25 cellular contexts compared by ENCODE assay signal in the genomic region with DNA sequence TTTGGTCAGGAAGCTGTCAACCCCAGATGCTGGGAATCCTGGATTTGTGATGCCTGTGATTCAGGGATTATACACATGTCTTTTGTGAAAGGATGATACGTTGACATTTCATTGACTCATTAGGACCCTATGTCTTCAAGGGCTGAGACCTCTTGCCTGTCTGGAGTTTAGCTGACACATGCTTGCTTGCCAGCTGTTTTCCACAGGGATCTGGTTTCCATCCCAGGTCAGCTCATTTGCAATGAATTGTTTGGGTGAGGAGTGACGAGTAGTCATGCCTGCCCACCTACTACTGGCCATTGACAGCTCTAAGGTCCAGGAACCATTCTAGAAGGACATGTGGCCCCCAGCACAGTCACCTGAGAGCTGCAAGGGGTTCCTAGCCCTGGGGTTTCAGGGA.
DNase-seq lines count a peak whose midpoint lies in the region; ATAC-seq, FAIRE-seq and TF ChIP-seq lines count a peak whose summit lies in the region.
"Had no signal": no experiment of that assay in that cellular context is flagged by ENCODE, and none has a peak within 500 bp of the region (broad histone marks: within the 10 kb centered on the region; RNA-seq: fewer than 3 reads in every experiment).

No MANE protein-coding gene starts in this region.

- no peaks in the 10 kb centered on the region for H3K9me3 Mint-ChIP-seq in activated CD8-positive, alpha-beta memory T cell treated with anti-CD3 and anti-CD28 coated beads, Interleukin-2, amount 10 ng/mL, durations not matched to agents 7 days and 5 days (ENCODE audit: low read depth)
- H3K9me3 Mint-ChIP-seq: CD4-positive, alpha-beta T cell; CD8-positive, alpha-beta T cell had no signal

- H3K27ac Mint-ChIP-seq in activated CD8-positive, alpha-beta memory T cell treated with anti-CD3 and anti-CD28 coated beads, Interleukin-2, amount 10 ng/mL, durations not matched to agents 7 days and 5 days: no peak overlapping the region
- H3K27ac Mint-ChIP-seq: B cell; CD4-positive, alpha-beta T cell; CD8-positive, alpha-beta T cell had no signal

- H3K27ac ChIP-seq in lung (ENCODE audit: low read depth in 1 of 2, low read length in 1 of 2) (no peak overlapping the region), lower lobe of right lung (no peak overlapping the region)
- H3K27ac ChIP-seq: BLaER1 treated with 17β-estradiol and CSF1 and Interleukin-3, amounts not matched to agents 10 nM and 100 nM; C4-2B had no signal

- FAIRE-seq in HTR-8/SVneo (lab: Jason Lieb, UNC): peak; percentile 9
- FAIRE-seq: A204.1, D721Med, G401.6, GM12891, GM19239 had no signal

- peaks cover 0 to 6% of the 10 kb centered on the region in 2 donors for H3K9me3 ChIP-seq in lung (ENCODE audit: control insufficient read depth in 2 of 2, insufficient read depth in 1 of 2, low read length in 1 of 2)
- no peaks in the 10 kb centered on the region for H3K9me3 ChIP-seq in lower lobe of right lung
- H3K9me3 ChIP-seq: Caco-2 had no signal

- CTCF ChIA-PET in activated CD8-positive, alpha-beta memory T cell treated with anti-CD3 and anti-CD28 coated beads, Interleukin-2, amount 10 ng/mL, durations not matched to agents 7 days and 5 days (lab: Charles Lee): no interaction called here

- ATAC-seq in activated CD8-positive, alpha-beta memory T cell treated with anti-CD3 and anti-CD28 coated beads, Interleukin-2, amount 10 ng/mL, durations not matched to agents 7 days and 5 days: no peak
- no peak for ATAC-seq in lung (ENCODE audit: insufficient read depth, low FRiP score)
- ATAC-seq in lower lobe of right lung: no peak
- ATAC-seq: CD8-positive, alpha-beta T cell had no signal

- peak; percentile 15 for DNase-seq in activated CD8-positive, alpha-beta memory T cell treated with anti-CD3 and anti-CD28 coated beads, Interleukin-2, amount 50 U/mL, for 48 hours
- DNase-seq in activated CD8-positive, alpha-beta memory T cell treated with anti-CD3 and anti-CD28 coated beads, Interleukin-2, amount 10 ng/mL, durations not matched to agents 7 days and 5 days: no peak
- no peak for DNase-seq in HTR-8/SVneo (ENCODE audit: insufficient read length, low spot score)
- DNase-seq in islet precursor cell: peak; percentile 58
- peak; percentile 21 for DNase-seq in lung (ENCODE audit: low spot score)
- DNase-seq in NCI-H2171 (lab: John Stamatoyannopoulos, UW): no peak
- DNase-seq in dedifferentiated amniotic fluid mesenchymal stem cell (ENCODE audit: extremely low spot score): no peak
- no peak for DNase-seq in lower lobe of right lung
- DNase-seq: 8988T; ACHN; AML-193; Caco-2; Calu3; CD4-positive, alpha-beta T cell; CD8-positive, alpha-beta T cell; DMS79 treated with DMSO at 0.1 percent for 48 hours; GF-D8 had no signal

- peaks cover 2% of the 10 kb centered on the region for H3K27me3 Mint-ChIP-seq in activated CD8-positive, alpha-beta memory T cell treated with anti-CD3 and anti-CD28 coated beads, Interleukin-2, amount 10 ng/mL, durations not matched to agents 7 days and 5 days

- no peaks in the 10 kb centered on the region for H3K4me1 Mint-ChIP-seq in activated CD8-positive, alpha-beta memory T cell treated with anti-CD3 and anti-CD28 coated beads, Interleukin-2, amount 10 ng/mL, durations not matched to agents 7 days and 5 days
- H3K4me1 Mint-ChIP-seq: B cell had no signal

- intact Hi-C loops in lower lobe of right lung (cut with DNase I): no loop called here

- no peak overlapping the region for H3K4me3 Mint-ChIP-seq in activated CD8-positive, alpha-beta memory T cell treated with anti-CD3 and anti-CD28 coated beads, Interleukin-2, amount 10 ng/mL, durations not matched to agents 7 days and 5 days
- H3K4me3 Mint-ChIP-seq: B cell; CD4-positive, alpha-beta T cell; CD8-positive, alpha-beta T cell had no signal

- no peaks in the 10 kb centered on the region for H3K4me1 ChIP-seq in lung (ENCODE audit: control insufficient read depth in 2 of 2, insufficient read depth in 2 of 2, low read length in 2 of 2)
- H3K4me1 ChIP-seq in lower lobe of right lung: no peaks in the 10 kb centered on the region
- H3K4me1 ChIP-seq: Caco-2 had no signal

- H3K27me3 ChIP-seq in lung (ENCODE audit: control insufficient read depth, insufficient read depth) (no peaks in the 10 kb centered on the region), lower lobe of right lung (ENCODE audit: low read depth) (no peaks in the 10 kb centered on the region)
- H3K27me3 ChIP-seq: BLaER1 treated with 17β-estradiol and CSF1 and Interleukin-3, amounts not matched to agents 10 nM and 100 nM had no signal

- H3K36me3 ChIP-seq in lung (ENCODE audit: control insufficient read depth in 2 of 2, insufficient read depth in 2 of 2, low read length in 2 of 2) (no peaks in the 10 kb centered on the region), lower lobe of right lung (no peaks in the 10 kb centered on the region)
- H3K36me3 ChIP-seq: BLaER1 treated with 17β-estradiol and CSF1 and Interleukin-3, amounts not matched to agents 10 nM and 100 nM had no signal

- TF ChIP-seq CTCF in lung (IDR thresholded peaks at IDR 0.05; ENCODE audit: control extremely low read depth, extremely low read depth) (no peak), lower lobe of right lung (IDR thresholded peaks at IDR 0.05) (no peak)

- H3K36me3 Mint-ChIP-seq in activated CD8-positive, alpha-beta memory T cell treated with anti-CD3 and anti-CD28 coated beads, Interleukin-2, amount 10 ng/mL, durations not matched to agents 7 days and 5 days: no peaks in the 10 kb centered on the region
- H3K36me3 Mint-ChIP-seq: CD8-positive, alpha-beta T cell had no signal

- H3K4me3 ChIP-seq in lung (no peak overlapping the region), lower lobe of right lung (no peak overlapping the region)
- H3K4me3 ChIP-seq: BLaER1 treated with 17β-estradiol and CSF1 and Interleukin-3, amounts not matched to agents 10 nM and 100 nM had no signal

- 80 to 84% methylated on average over 2 of the region's 2 CpGs for WGBS in lung, 2 donors

Comparison
In these comparisons a context has a peak if more than half of its experiments do, and no peak if none do; other contexts are left out.
1. DNase-seq: peak in activated CD8-positive, alpha-beta memory T cell treated with anti-CD3 and anti-CD28 coated beads, Interleukin-2, amount 50 U/mL, for 48 hours (single experiment), islet precursor cell (single experiment) and lung (single experiment); none in activated CD8-positive, alpha-beta memory T cell treated with anti-CD3 and anti-CD28 coated beads, Interleukin-2, amount 10 ng/mL, durations not matched to agents 7 days and 5 days (single experiment), HTR-8/SVneo (single experiment), NCI-H2171 (single experiment), dedifferentiated amniotic fluid mesenchymal stem cell (single experiment) and lower lobe of right lung (single experiment).